8 cellular contexts compared by ENCODE assay signal in the genomic region with DNA sequence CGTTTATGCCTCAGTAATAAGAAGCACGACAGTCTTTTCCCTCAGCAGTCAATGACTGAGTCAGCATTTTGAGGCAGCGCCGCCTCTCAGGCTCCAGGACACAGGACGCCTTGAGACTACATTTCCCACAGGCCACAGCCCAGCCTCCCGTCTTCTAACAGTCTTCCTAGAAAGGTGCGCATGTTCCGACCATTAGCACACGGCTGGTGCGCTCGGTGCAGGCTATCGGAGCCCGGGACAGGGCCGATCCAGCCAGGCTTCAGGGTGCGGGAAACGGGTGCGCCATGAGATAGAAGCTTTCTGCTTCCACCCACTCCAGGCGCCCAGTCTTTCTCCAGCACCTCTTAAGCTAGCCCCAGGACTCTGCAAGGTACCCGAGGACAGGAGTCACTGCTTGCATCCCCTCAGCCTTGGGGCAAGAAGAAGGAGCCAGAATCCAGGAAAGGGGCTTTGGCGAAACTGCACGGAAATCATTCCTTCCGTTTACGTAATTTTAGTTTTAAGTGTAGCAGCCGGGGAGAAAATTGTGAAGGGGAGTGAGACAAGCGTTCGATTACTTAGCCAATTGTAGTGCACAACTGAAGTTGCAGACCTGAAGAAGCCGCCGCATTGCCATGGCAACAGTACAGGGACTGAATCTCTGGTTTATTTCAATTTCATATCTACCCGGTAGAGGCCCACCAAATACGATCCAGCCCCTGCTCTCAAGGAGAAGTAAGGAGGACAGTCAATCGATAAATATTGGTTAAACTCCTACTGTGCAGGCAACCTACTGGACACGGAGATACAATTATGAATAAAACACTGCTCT. TPM values are rescaled to one million over a fixed set of nuclear protein-coding genes. Genes with fewer than 3 reads are reported as not detected.
DNase-seq lines count a peak whose midpoint lies in the region; ATAC-seq, FAIRE-seq and TF ChIP-seq lines count a peak whose summit lies in the region.

No MANE protein-coding gene starts in this region.

- no peak overlapping the region for H3K27ac Mint-ChIP-seq in MCF 10A (ENCODE audit: low read depth, unreplicated experiment)

- no peak for TF ChIP-seq EP300 in transverse colon (IDR thresholded peaks at IDR 0.05; ENCODE audit: low read depth)

- H3K27ac ChIP-seq in RWPE2 (ENCODE audit: poor library complexity, severe bottlenecking) (no peak overlapping the region), angular gyrus (ENCODE audit: low read depth, low read length) (peak overlapping the region; percentile 65), heart right ventricle (peak overlapping the region in 4 of 10 donors; percentile 19 to 57 (median 37)), transverse colon (peak overlapping the region in 3 of 4 donors; percentile 17 to 61 (median 58))

- peaks cover 27% of the 10 kb centered on the region for H3K27me3 Mint-ChIP-seq in MCF 10A (ENCODE audit: insufficient read depth, unreplicated experiment)

- no peaks in the 10 kb centered on the region for H3K9me3 Mint-ChIP-seq in MCF 10A (ENCODE audit: unreplicated experiment)

- peak overlapping the region; percentile 23 for H3K4me3 ChIP-seq in RWPE2 (ENCODE audit: severe bottlenecking)
- peak overlapping the region; percentile 29 to 77 (median 60) for H3K4me3 ChIP-seq in heart right ventricle
- H3K4me3 ChIP-seq in transverse colon = peak overlapping the region; percentile 37 to 64 (median 42)

- TF ChIP-seq POLR2A in transverse colon (IDR thresholded peaks at IDR 0.05) = no peak
- no peak for TF ChIP-seq POLR2A in H54 (IDR thresholded peaks at IDR 0.05; ENCODE audit: low read depth, low read length)

- BruUV-seq in MCF 10A (replicated peaks; lab: Mats Ljungman, UMichigan) = no TSS peak

- no peaks in the 10 kb centered on the region for H3K9me3 ChIP-seq in RWPE2 (ENCODE audit: severe bottlenecking)
- H3K9me3 ChIP-seq in heart right ventricle = no peaks in the 10 kb centered on the region
- no peaks in the 10 kb centered on the region for H3K9me3 ChIP-seq in transverse colon

- no peaks in the 10 kb centered on the region for H3K36me3 Mint-ChIP-seq in MCF 10A (ENCODE audit: insufficient read depth, unreplicated experiment)

- POLR2A ChIA-PET in MCF 10A (lab: Yijun Ruan, JAX) = no interaction called here

- H3K36me3 ChIP-seq in RWPE2 (ENCODE audit: low read depth) = no peaks in the 10 kb centered on the region
- H3K36me3 ChIP-seq in heart right ventricle = no peaks in the 10 kb centered on the region
- no peaks in the 10 kb centered on the region for H3K36me3 ChIP-seq in transverse colon

- WGBS in heart right ventricle, 2 donors = 8 to 10% methylated on average over 32 of the region's 32 CpGs
- WGBS in transverse colon (ENCODE audit: low coverage in 1 of 2), 2 donors = 16 to 21% methylated on average over 14 to 28 of the region's 32 CpGs

- CTCF ChIA-PET in MCF 10A (lab: Yijun Ruan, JAX) = no interaction called here

- no peaks in the 10 kb centered on the region for H3K4me1 Mint-ChIP-seq in MCF 10A (ENCODE audit: insufficient read depth, unreplicated experiment)

- intact Hi-C loops in MCF 10A (cut with micrococcal nuclease) (no loop called here), heart right ventricle (cut with DNase I) (loop anchor here in 2 of 10 donors (2.0 to 5.0 kb wide), 2 partner anchors 52 to 56 kb away; partner anchors contain the start of gene ZNF641 (in 1 of the 2)), transverse colon (cut with DNase I; ENCODE audit: low total_unique reads) (no loop called here)

- H3K4me3 Mint-ChIP-seq in MCF 10A (ENCODE audit: unreplicated experiment) = no peak overlapping the region

- H3K4me1 ChIP-seq in RWPE2 (ENCODE audit: insufficient read depth, poor library complexity, severe bottlenecking) = peaks cover under 1% of the 10 kb centered on the region
- H3K4me1 ChIP-seq in heart right ventricle = peaks cover 0 to 12% (median 7%) of the 10 kb centered on the region in 9 donors
- peaks cover 0 to 4% (median 0%) of the 10 kb centered on the region in 4 donors for H3K4me1 ChIP-seq in transverse colon

- no peak for FAIRE-seq in H54 (lab: Jason Lieb, UNC)

- DNase-seq in T47D (ENCODE audit: low read depth in 1 of 2, low spot score in 1 of 2) (peak; percentile 56 to 88), MCF 10A (ENCODE audit: unreplicated experiment) (no peak), RWPE2 (ENCODE audit: low spot score) (peak; percentile 75), heart right ventricle (peak; percentile 72 to 81), omental fat pad (ENCODE audit: low spot score) (peak; percentile 41), transverse colon (peak; percentile 81), H54 (ENCODE audit: insufficient read length, low spot score) (no peak)

- H3K27me3 ChIP-seq in RWPE2 (ENCODE audit: insufficient read depth, poor library complexity, severe bottlenecking) = no peaks in the 10 kb centered on the region
- H3K27me3 ChIP-seq in heart right ventricle = no peaks in the 10 kb centered on the region
- no peaks in the 10 kb centered on the region for H3K27me3 ChIP-seq in transverse colon

- in situ Hi-C loops in T47D (cut with HindIII; ENCODE audit: low pct_unique_long_range_greater_than_20kb, low sequenced_read_pairs) = no loop called here
- in situ Hi-C loops in transverse colon (cut with MboI; ENCODE audit: low pct_ligation_motif_present in 1 of 4, low pct_unique_long_range_greater_than_20kb in 1 of 4, low sequenced_read_pairs in 3 of 4) = no loop called here

- peak; percentile 99 for ATAC-seq in RWPE2 (ENCODE audit: low read depth)
- ATAC-seq in heart right ventricle = peak; percentile 94 to 100 (median 99)
- ATAC-seq in omental fat pad (ENCODE audit: low FRiP score) = peak; percentile 98

- TF ChIP-seq CTCF in MCF 10A (IDR thresholded peaks at IDR 0.05; ENCODE audit: unreplicated experiment) (no peak), RWPE2 (IDR thresholded peaks at IDR 0.05; ENCODE audit: poor library complexity, severe bottlenecking) (no peak), heart right ventricle (IDR thresholded peaks at IDR 0.05) (no peak), omental fat pad (IDR thresholded peaks at IDR 0.05) (no peak), transverse colon (IDR thresholded peaks at IDR 0.05) (no peak)

RNA-seq across cellular contexts. Expression of gene ZNF641, which starts 53.9 kb away (rescaled TPM):
- total RNA-seq in MCF 10A (2022) (10.0 and 12.0 TPM in 2 replicates), heart right ventricle (10 to 100 TPM; 13.8 to 19.1 (median 15.5) TPM), omental fat pad (10 to 100 TPM; 17.5 to 35.5 (median 20.5) TPM), transverse colon (10 to 100 TPM; 11.5 to 27.7 (median 15.2) TPM)
- polyA plus RNA-seq in heart right ventricle = 1 to 10 TPM; 3.6 to 3.8 TPM

Comparison
In these comparisons a context has a peak if more than half of its experiments do, and no peak if none do; other contexts are left out.
1. DNase-seq: peak in T47D (2 of 2), RWPE2 (single experiment), heart right ventricle (2 of 2), omental fat pad (single experiment) and transverse colon (single experiment); none in MCF 10A (single experiment) and H54 (single experiment).
2. Peak in every context shown above with its lines, with median percentiles within 50 percentile points of each other: ATAC-seq and H3K4me3 ChIP-seq.